15 cellular contexts compared by ENCODE assay signal in genomic region chr9:95499101-95499676, GRCh38.
"Had no signal": no experiment of that assay in that cellular context is flagged by ENCODE, and none has a peak within 500 bp of the region (broad histone marks: within the 10 kb centered on the region; RNA-seq: fewer than 3 reads in every experiment).

No MANE protein-coding gene starts in this region.

- H3K9me3 ChIP-seq: lower lobe of right lung, mucosa of descending colon, sigmoid colon, testis had no signal

- H3K27ac ChIP-seq: lower lobe of right lung, sigmoid colon, WERI-Rb-1 had no signal

- ATAC-seq: activated CD4-positive, alpha-beta T cell treated with anti-CD3 and anti-CD28 coated beads for 36 hours; activated T-cell treated with anti-CD3 and anti-CD28 coated beads, Interleukin-2, amount 50 U/mL, for 72 hours; lower lobe of right lung; mucosa of descending colon; natural killer cell; T-cell had no signal

- DNase-seq: activated CD4-positive, alpha-beta memory T cell treated with anti-CD3 and anti-CD28 coated beads, Interleukin-2, amount 10 ng/mL, durations not matched to agents 7 days and 5 days; activated CD4-positive, alpha-beta T cell treated with anti-CD3 and anti-CD28 coated beads for 36 hours; activated T-cell treated with anti-CD3 and anti-CD28 coated beads, Interleukin-2, amount 50 U/mL, for 72 hours; central memory CD4-positive, alpha-beta T cell; cortex of kidney; effector memory CD4-positive, alpha-beta T cell; lower lobe of right lung; mucosa of descending colon; natural killer cell; sigmoid colon; stimulated activated CD4-positive, alpha-beta T cell treated with anti-CD3 and anti-CD28 coated beads, Interleukin-4, amount 100 ng/mL, for 1 hour; stimulated activated CD8-positive, alpha-beta memory T cell treated with anti-CD3 and anti-CD28 coated beads, Interleukin-4, amount 100 ng/mL, for 48 hours; T-cell; testis had no signal

- H3K36me3 ChIP-seq: lower lobe of right lung, sigmoid colon had no signal

- H3K27me3 ChIP-seq: sigmoid colon, testis had no signal

- H3K4me3 ChIP-seq: lower lobe of right lung, mucosa of descending colon, sigmoid colon, testis had no signal
